19 cellular contexts compared by ENCODE assay signal in genomic region chr15:60509470-60509869, GRCh38. TPM values are rescaled to one million over a fixed set of nuclear protein-coding genes. Genes with fewer than 3 reads are reported as not detected.
DNase-seq lines count a peak whose midpoint lies in the region; ATAC-seq and TF ChIP-seq lines count a peak whose summit lies in the region.
"Had no signal": no experiment of that assay in that cellular context is flagged by ENCODE, and none has a peak within 500 bp of the region (broad histone marks: within the 10 kb centered on the region; RNA-seq: fewer than 3 reads in every experiment).

No MANE protein-coding gene starts in this region.

- H3K36me3 Mint-ChIP-seq in activated T-cell treated with anti-CD3 and anti-CD28 coated beads, Interleukin-2, amount 50 U/mL, for 24 hours (ENCODE audit: low read depth), result peaks cover 92% of the 10 kb centered on the region
- peaks cover 70% of the 10 kb centered on the region for H3K36me3 Mint-ChIP-seq in central memory CD8-positive, alpha-beta T cell (ENCODE audit: insufficient read depth)
- H3K36me3 Mint-ChIP-seq in natural killer cell treated with Interleukin-12 subunit alpha and Interleukin-12 subunit beta and Interleukin-15 and Interleukin-18, amount 100 ng/mL, for 72 hours, result peaks cover 51% of the 10 kb centered on the region

- TF ChIP-seq CTCF in RWPE2 (IDR thresholded peaks at IDR 0.05; ENCODE audit: poor library complexity, severe bottlenecking), result no peak

- TF ChIP-seq POLR2A in erythroblast (IDR thresholded peaks at IDR 0.05; ENCODE audit: low read length), result no peak

- no peaks in the 10 kb centered on the region for H3K36me3 ChIP-seq in RWPE2 (ENCODE audit: low read depth)
- H3K36me3 ChIP-seq: uterus had no signal

- no peak overlapping the region for H3K4me3 ChIP-seq in RWPE2 (ENCODE audit: severe bottlenecking)
- H3K4me3 ChIP-seq: heart left ventricle, uterus had no signal

- H3K27me3 Mint-ChIP-seq in activated T-cell treated with anti-CD3 and anti-CD28 coated beads, Interleukin-2, amount 50 U/mL, for 24 hours, result no peaks in the 10 kb centered on the region
- H3K27me3 Mint-ChIP-seq in central memory CD8-positive, alpha-beta T cell, result no peaks in the 10 kb centered on the region
- H3K27me3 Mint-ChIP-seq in natural killer cell treated with Interleukin-12 subunit alpha and Interleukin-12 subunit beta and Interleukin-15 and Interleukin-18, amount 100 ng/mL, for 72 hours, result no peaks in the 10 kb centered on the region

- no peaks in the 10 kb centered on the region for H3K9me3 ChIP-seq in RWPE2 (ENCODE audit: severe bottlenecking)
- H3K9me3 ChIP-seq: heart left ventricle, uterus had no signal

- H3K4me1 Mint-ChIP-seq in activated T-cell treated with anti-CD3 and anti-CD28 coated beads, Interleukin-2, amount 50 U/mL, for 24 hours (ENCODE audit: low read depth), result peaks cover 62% of the 10 kb centered on the region
- H3K4me1 Mint-ChIP-seq in central memory CD8-positive, alpha-beta T cell, result peaks cover 25% of the 10 kb centered on the region
- peaks cover 52 to 60% of the 10 kb centered on the region in 2 donors for H3K4me1 Mint-ChIP-seq in natural killer cell treated with Interleukin-12 subunit alpha and Interleukin-12 subunit beta and Interleukin-15 and Interleukin-18, amount 100 ng/mL, for 72 hours (ENCODE audit: low read depth in 2 of 2)

- H3K27ac ChIP-seq in RWPE2 (ENCODE audit: poor library complexity, severe bottlenecking), result peak overlapping the region; percentile 54
- H3K27ac ChIP-seq: heart left ventricle, uterus had no signal

- H3K9me3 Mint-ChIP-seq in activated T-cell treated with anti-CD3 and anti-CD28 coated beads, Interleukin-2, amount 50 U/mL, for 24 hours, result no peaks in the 10 kb centered on the region
- H3K9me3 Mint-ChIP-seq in central memory CD8-positive, alpha-beta T cell, result no peaks in the 10 kb centered on the region
- H3K9me3 Mint-ChIP-seq in natural killer cell treated with Interleukin-12 subunit alpha and Interleukin-12 subunit beta and Interleukin-15 and Interleukin-18, amount 100 ng/mL, for 72 hours, result no peaks in the 10 kb centered on the region
- H3K9me3 Mint-ChIP-seq: activated naive CD4-positive, alpha-beta T cell treated with anti-CD3 and anti-CD28 coated beads for 36 hours had no signal

- peak overlapping the region; percentile 88 for H3K27ac Mint-ChIP-seq in activated T-cell treated with anti-CD3 and anti-CD28 coated beads, Interleukin-2, amount 50 U/mL, for 24 hours
- peak overlapping the region; percentile 65 for H3K27ac Mint-ChIP-seq in central memory CD8-positive, alpha-beta T cell (ENCODE audit: low read depth)
- peak overlapping the region; percentile 76 to 86 for H3K27ac Mint-ChIP-seq in natural killer cell treated with Interleukin-12 subunit alpha and Interleukin-12 subunit beta and Interleukin-15 and Interleukin-18, amount 100 ng/mL, for 72 hours
- H3K27ac Mint-ChIP-seq: activated naive CD4-positive, alpha-beta T cell treated with anti-CD3 and anti-CD28 coated beads for 36 hours had no signal

- no peaks in the 10 kb centered on the region for H3K27me3 ChIP-seq in RWPE2 (ENCODE audit: insufficient read depth, poor library complexity, severe bottlenecking)
- H3K27me3 ChIP-seq: heart left ventricle, uterus had no signal

- no peak for DNase-seq in activated T-cell treated with anti-CD3 and anti-CD28 coated beads, Interleukin-2, amount 50 U/mL, for 24 hours
- no peak for DNase-seq in activated T-cell treated with anti-CD3 and anti-CD28 coated beads, Interleukin-2, amount 50 U/mL, for 1 hour
- DNase-seq in RWPE2 (ENCODE audit: low spot score) (no peak), erythroblast (lab: John Stamatoyannopoulos, UW) (no peak)
- DNase-seq in central memory CD8-positive, alpha-beta T cell (ENCODE audit: low spot score in 2 of 2), result no peak
- no peak for DNase-seq in natural killer cell treated with Interleukin-12 subunit alpha and Interleukin-12 subunit beta and Interleukin-15 and Interleukin-18, amount 100 ng/mL, for 72 hours (ENCODE audit: low spot score)
- no peak for DNase-seq in stimulated activated CD4-positive, alpha-beta T cell treated with anti-CD3 and anti-CD28 coated beads, Interleukin-2, amount 100 ng/mL, for 24 hours
- DNase-seq: activated CD4-positive, alpha-beta T cell treated with anti-CD3 and anti-CD28 coated beads, Interleukin-2, amount 50 U/mL, for 1 hour; activated naive CD4-positive, alpha-beta T cell treated with anti-CD3 and anti-CD28 coated beads for 36 hours; Calu3; effector memory CD4-positive, alpha-beta T cell; heart left ventricle; NCI-H1105; NCI-H2029; OCI-M1; Right ventricle myocardium superior; SW 1271; uterus had no signal

- peak overlapping the region; percentile 31 for H3K4me3 Mint-ChIP-seq in activated T-cell treated with anti-CD3 and anti-CD28 coated beads, Interleukin-2, amount 50 U/mL, for 24 hours
- H3K4me3 Mint-ChIP-seq in central memory CD8-positive, alpha-beta T cell, result no peak overlapping the region
- H3K4me3 Mint-ChIP-seq in natural killer cell treated with Interleukin-12 subunit alpha and Interleukin-12 subunit beta and Interleukin-15 and Interleukin-18, amount 100 ng/mL, for 72 hours, result peak overlapping the region; percentile 11
- H3K4me3 Mint-ChIP-seq: activated naive CD4-positive, alpha-beta T cell treated with anti-CD3 and anti-CD28 coated beads for 36 hours had no signal

- H3K4me1 ChIP-seq in RWPE2 (ENCODE audit: insufficient read depth, poor library complexity, severe bottlenecking), result peaks cover 24% of the 10 kb centered on the region
- H3K4me1 ChIP-seq: uterus had no signal

- ATAC-seq in RWPE2 (ENCODE audit: low read depth) (no peak), HG03354 (IDR thresholded peaks at IDR 0.05; ENCODE audit: poor library complexity, severe bottlenecking, unreplicated experiment) (no peak)
- no peak for ATAC-seq in central memory CD8-positive, alpha-beta T cell (replicated peaks; ENCODE audit: extremely low read depth, poor library complexity, severe bottlenecking)
- ATAC-seq in natural killer cell treated with Interleukin-12 subunit alpha and Interleukin-12 subunit beta and Interleukin-15 and Interleukin-18, amount 100 ng/mL, for 72 hours, result peak in 1 of 2 donors; percentile 39

RNA-seq across cellular contexts. Expression of gene ICE2, which starts 30.5 kb away (rescaled TPM):
- 10 to 100 TPM; 38.9 to 79.4 TPM for total RNA-seq in natural killer cell treated with Interleukin-12 subunit alpha and Interleukin-12 subunit beta and Interleukin-15 and Interleukin-18, amount 100 ng/mL, for 72 hours
